Comparison of ENCODE assay signal across 10 cellular contexts in the genomic region with DNA sequence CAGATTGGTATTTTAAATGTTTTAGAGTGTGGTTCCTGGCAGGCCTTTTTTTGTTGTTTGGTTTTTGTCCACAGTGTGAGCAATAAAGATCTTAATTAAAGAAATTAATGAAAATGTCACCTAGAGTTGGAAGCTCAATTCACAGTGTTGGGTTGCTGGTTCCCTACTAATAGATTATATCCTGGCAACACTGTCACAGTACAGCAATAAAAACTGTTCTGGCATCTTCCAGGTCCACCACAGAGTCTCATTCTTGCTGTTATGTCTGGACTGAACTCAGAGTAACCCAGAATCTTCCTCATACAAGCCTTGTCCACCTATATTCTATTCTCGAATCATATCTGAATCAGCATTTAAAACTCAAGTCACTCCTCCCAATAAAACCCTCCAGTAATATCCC.
"Had no signal": no experiment of that assay in that cellular context is flagged by ENCODE, and none has a peak within 500 bp of the region (broad histone marks: within the 10 kb centered on the region; RNA-seq: fewer than 3 reads in every experiment).

No MANE protein-coding gene starts in this region.

- H3K36me3 ChIP-seq: HAP-1 had no signal

- ATAC-seq: GM23338, HCT116 had no signal

- H3K4me1 ChIP-seq: HAP-1 had no signal

- H3K27ac ChIP-seq: GM23248 had no signal

- FAIRE-seq: H1 had no signal

- H3K4me3 ChIP-seq: GM23248, GM23338, HAP-1 had no signal

- H3K9me3 ChIP-seq: HAP-1 had no signal

- DNase-seq: GM23248, GOT3, H7, H9, HCEC 1CT, HFFc6 had no signal
